ENCODE assay signal across 29 cellular contexts in genomic region chr16:4083347-4083870, GRCh38.
"Had no signal": no experiment of that assay in that cellular context is flagged by ENCODE, and none has a peak within 500 bp of the region (broad histone marks: within the 10 kb centered on the region; RNA-seq: fewer than 3 reads in every experiment).

No MANE protein-coding gene starts in this region.

- H3K9me3 Mint-ChIP-seq: activated CD8-positive, alpha-beta T cell treated with anti-CD3 and anti-CD28 coated beads for 36 hours; activated T-cell treated with anti-CD3 and anti-CD28 coated beads, Interleukin-2, amount 50 U/mL, for 4 hours; activated T-helper 17 cell treated with anti-CD3 and anti-CD28 coated beads, Interleukin-2, amount 50 U/mL, for 72 hours had no signal

- ATAC-seq: activated T-cell treated with anti-CD3 and anti-CD28 coated beads, Interleukin-2, amount 50 U/mL, for 4 hours; activated T-helper 17 cell treated with anti-CD3 and anti-CD28 coated beads, Interleukin-2, amount 50 U/mL, for 72 hours; body of pancreas; effector memory CD8-positive, alpha-beta T cell; foreskin keratinocyte; gastrocnemius medialis; heart left ventricle had no signal

- H3K27me3 Mint-ChIP-seq: activated naive CD8-positive, alpha-beta T cell; activated T-helper 17 cell treated with anti-CD3 and anti-CD28 coated beads, Interleukin-2, amount 50 U/mL, for 72 hours; effector memory CD8-positive, alpha-beta T cell had no signal

- H3K36me3 ChIP-seq: esophagus muscularis mucosa, gastrocnemius medialis, heart left ventricle had no signal

- H3K27me3 ChIP-seq: body of pancreas, esophagus muscularis mucosa, foreskin keratinocyte, gastrocnemius medialis, heart left ventricle had no signal

- FAIRE-seq: colon had no signal

- DNase-seq: activated CD4-positive, alpha-beta T cell treated with anti-CD3 and anti-CD28 coated beads for 4 hours; activated CD4-positive, alpha-beta T cell treated with anti-CD3 and anti-CD28 coated beads, Interleukin-2, amount 50 U/mL, for 1 hour; activated CD4-positive, alpha-beta T cell treated with anti-CD3 and anti-CD28 coated beads, Interleukin-2, amount 50 U/mL, for 48 hours; activated CD4-positive, CD25-positive, alpha-beta regulatory T cell; activated CD4-positive, CD25-positive, alpha-beta regulatory T cell treated with anti-CD3 and anti-CD28 coated beads, Interleukin-2, amount 50 U/mL, for 72 hours; activated CD8-positive, alpha-beta memory T cell treated with anti-CD3 and anti-CD28 coated beads for 24 hours; activated effector memory CD4-positive, alpha-beta T cell treated with Interleukin-2 at 50 U/mL for 16 hours; activated gamma-delta T cell treated with Interleukin-2 at 50 U/mL for 16 hours; activated naive CD4-positive, alpha-beta T cell treated with anti-CD3 and anti-CD28 coated beads, Interleukin-2, amount 50 U/mL, for 16 hours; activated naive CD4-positive, alpha-beta T cell treated with Interleukin-2 at 50 U/mL for 16 hours; activated T-cell treated with anti-CD3 and anti-CD28 coated beads, Interleukin-2, amount 50 U/mL, for 4 hours; amniotic stem cell; anterior cingulate cortex; body of pancreas; cortex of kidney; dermis blood vessel endothelial cell; effector CD4-positive, alpha-beta T cell; effector memory CD8-positive, alpha-beta T cell; erythroblast; foreskin keratinocyte; gastrocnemius medialis; glutamatergic neuron; heart left ventricle; T1000 had no signal

- H3K36me3 Mint-ChIP-seq: activated naive CD8-positive, alpha-beta T cell had no signal

- H3K4me3 Mint-ChIP-seq: activated CD8-positive, alpha-beta T cell treated with anti-CD3 and anti-CD28 coated beads for 36 hours; activated naive CD8-positive, alpha-beta T cell; activated T-cell treated with anti-CD3 and anti-CD28 coated beads, Interleukin-2, amount 50 U/mL, for 4 hours; effector memory CD8-positive, alpha-beta T cell had no signal

- H3K4me1 ChIP-seq: body of pancreas, foreskin keratinocyte had no signal

- H3K4me3 ChIP-seq: body of pancreas, esophagus muscularis mucosa, gastrocnemius medialis, heart left ventricle had no signal

- H3K27ac Mint-ChIP-seq: activated CD8-positive, alpha-beta T cell treated with anti-CD3 and anti-CD28 coated beads for 36 hours; activated naive CD8-positive, alpha-beta T cell; activated T-helper 17 cell treated with anti-CD3 and anti-CD28 coated beads, Interleukin-2, amount 50 U/mL, for 72 hours had no signal

- H3K9me3 ChIP-seq: body of pancreas, esophagus muscularis mucosa, gastrocnemius medialis, heart left ventricle had no signal

- H3K27ac ChIP-seq: body of pancreas, esophagus muscularis mucosa, foreskin keratinocyte, gastrocnemius medialis, heart left ventricle had no signal
